In genomic region chr17:41799366-41799765, GRCh38 we compare ENCODE assay signal across 1 cellular context.
TF ChIP-seq lines count a peak whose summit lies in the region.

No MANE protein-coding gene starts in this region.

TF ChIP-seq in HCT116, 20 proteins besides CTCF, POLR2A, EP300 and RAD21:
- no peak for TF ChIP-seq POLR2AphosphoS5 (IDR thresholded peaks at IDR 0.05; ENCODE audit: low read depth, low read length)
- TF ChIP-seq CEBPB (IDR thresholded peaks at IDR 0.05; ENCODE audit: low read depth), result no peak
- no peak for TF ChIP-seq MAX (IDR thresholded peaks at IDR 0.05)
- TF ChIP-seq FOSL1 (IDR thresholded peaks at IDR 0.05; ENCODE audit: low read depth), result no peak
- no peak for TF ChIP-seq ELF1 (IDR thresholded peaks at IDR 0.05; ENCODE audit: borderline replicate concordance, low read depth)
- no peak for TF ChIP-seq ZNF274 (IDR thresholded peaks at IDR 0.05; ENCODE audit: low read depth, low read length)
- no peak for TF ChIP-seq EZH2phosphoT487 (IDR thresholded peaks at IDR 0.05; ENCODE audit: borderline replicate concordance)
- no peak for TF ChIP-seq YY1 (IDR thresholded peaks at IDR 0.05; ENCODE audit: extremely low read depth, insufficient replicate concordance, low read depth, low read length)
- TF ChIP-seq EZH2 (IDR thresholded peaks at IDR 0.05), result no peak
